ENCODE assay signal across 10 cellular contexts in genomic region chr3:101036213-101036618, GRCh38. TPM values are rescaled to one million over a fixed set of nuclear protein-coding genes. Genes with fewer than 3 reads are reported as not detected.
A peak's percentile ranks its signal among the peaks of the same experiment; 100 is the strongest.
DNase-seq lines count a peak whose midpoint lies in the region; ATAC-seq lines count a peak whose summit lies in the region.
"Had no signal": no experiment of that assay in that cellular context is flagged by ENCODE, and none has a peak within 500 bp of the region (broad histone marks: within the 10 kb centered on the region; RNA-seq: fewer than 3 reads in every experiment).

No MANE protein-coding gene starts in this region.

- DNase-seq in COLO829 (ENCODE audit: low spot score): peak; percentile 84
- DNase-seq in NT2/D1 (ENCODE audit: low read depth, low spot score): peak; percentile 5
- peak; percentile 4 for DNase-seq in neuronal stem cell (ENCODE audit: low spot score)
- no peak for DNase-seq in NCI-H2227 treated with DMSO at 0.1 percent for 48 hours (lab: John Stamatoyannopoulos, UW)
- no peak for DNase-seq in HuH-7.5 (ENCODE audit: low spot score)
- DNase-seq in NCI-H524 treated with DMSO at 0.1 percent for 48 hours (lab: John Stamatoyannopoulos, UW): no peak
- DNase-seq: NCI-H1048 had no signal

- H3K27me3 ChIP-seq in NT2/D1 (ENCODE audit: insufficient read depth, insufficient read length) (no peaks in the 10 kb centered on the region), neuronal stem cell (ENCODE audit: control insufficient read depth in 3 of 3, insufficient read depth in 3 of 3, low read depth in 1 of 3, low read length in 3 of 3) (no peaks in the 10 kb centered on the region)

- H3K9me3 ChIP-seq in NT2/D1 (ENCODE audit: insufficient read depth, low read length) (peaks cover 4% of the 10 kb centered on the region; the same call in 1 of the 2 replicates), neuronal stem cell (replicated peaks in 1 of 2; ENCODE audit: control insufficient read depth in 2 of 2, insufficient read depth in 1 of 2, low read depth in 1 of 2, low read length in 2 of 2) (no peaks in the 10 kb centered on the region)

- H3K4me1 ChIP-seq in NT2/D1 (ENCODE audit: insufficient read depth, insufficient read length) (no peaks in the 10 kb centered on the region), neuronal stem cell (ENCODE audit: control insufficient read depth in 2 of 2, insufficient read depth in 1 of 2, low read depth in 1 of 2, low read length in 2 of 2) (peaks cover 4 to 6% of the 10 kb centered on the region in 2 donors)

- H4K91ac ChIP-seq in neuronal stem cell (ENCODE audit: low read depth, low read length, poor library complexity): no peak overlapping the region

- H2BK15ac ChIP-seq in neuronal stem cell (ENCODE audit: low read length): no peak overlapping the region

- no peak overlapping the region for H2BK12ac ChIP-seq in neuronal stem cell (ENCODE audit: low read length)

- no peak overlapping the region for H4K8ac ChIP-seq in neuronal stem cell (ENCODE audit: low read depth, low read length)

- H2AK5ac ChIP-seq in neuronal stem cell (ENCODE audit: low read depth, low read length): no peak overlapping the region

- H3K14ac ChIP-seq in neuronal stem cell (ENCODE audit: low read length): no peak overlapping the region

- no peak overlapping the region for H3K9ac ChIP-seq in NT2/D1 (ENCODE audit: insufficient read length, low read depth)
- no peak overlapping the region for H3K9ac ChIP-seq in neuronal stem cell (ENCODE audit: low read depth, low read length, poor library complexity)

- H3K79me1 ChIP-seq in neuronal stem cell (ENCODE audit: low read depth, low read length): no peaks in the 10 kb centered on the region

- H3K4me2 ChIP-seq in neuronal stem cell (ENCODE audit: insufficient read depth, low read length, poor library complexity, severe bottlenecking): no peak overlapping the region

- H2BK120ac ChIP-seq in neuronal stem cell (ENCODE audit: low read depth, low read length): no peak overlapping the region

- H3K27ac ChIP-seq in neuronal stem cell (replicated peaks; ENCODE audit: low read length): no peak overlapping the region

- no peak overlapping the region for H3K18ac ChIP-seq in neuronal stem cell (ENCODE audit: low read length)

- no peak overlapping the region for H2BK5ac ChIP-seq in neuronal stem cell (ENCODE audit: low read length)

- ATAC-seq in esophagus mucosa: peak; percentile 88
- ATAC-seq in GM18502 (IDR thresholded peaks at IDR 0.05; ENCODE audit: poor library complexity, unreplicated experiment): no peak

- H3K4ac ChIP-seq in neuronal stem cell (ENCODE audit: low read length): no peak overlapping the region

- H3K4me3 ChIP-seq in NT2/D1 (ENCODE audit: insufficient read length, low read depth): no peak overlapping the region
- H3K4me3 ChIP-seq in neuronal stem cell (ENCODE audit: low read length in 2 of 2): no peak overlapping the region

- H3K36me3 ChIP-seq in NT2/D1 (ENCODE audit: insufficient read depth, insufficient read length, low read length): no peaks in the 10 kb centered on the region
- no peaks in the 10 kb centered on the region for H3K36me3 ChIP-seq in neuronal stem cell (replicated peaks in 1 of 2; ENCODE audit: control insufficient read depth in 2 of 2, insufficient read depth in 2 of 2, low read length in 2 of 2)

- no peak overlapping the region for H2AFZ ChIP-seq in neuronal stem cell (ENCODE audit: low read length)

- no peak overlapping the region for H3K23ac ChIP-seq in neuronal stem cell (ENCODE audit: low read depth, low read length, poor library complexity)

- no CpG with 5 or more reads among the region's 1 CpG for WGBS in neuronal stem cell (ENCODE audit: extremely low coverage in 2 of 2, insufficient read length in 2 of 2, insufficient replicate concordance in 1 of 2), 2 donors

RNA-seq across cellular contexts. Expression of gene ABI3BP, which starts 43.0 kb away (rescaled TPM):
- 7.1 TPM for total RNA-seq in esophagus mucosa
- 0.24 TPM for polyA plus RNA-seq in neuronal stem cell (2013, experiment 1 of 2)
- 0.42 TPM for polyA plus RNA-seq in neuronal stem cell (2013, experiment 2 of 2)
- total RNA-seq: G401 had no signal

Comparison
In these comparisons a context has a peak if more than half of its experiments do, and no peak if none do; other contexts are left out.
1. DNase-seq: peak in COLO829 (single experiment), NT2/D1 (single experiment) and neuronal stem cell (single experiment); none in NCI-H2227 treated with DMSO at 0.1 percent for 48 hours (single experiment), HuH-7.5 (single experiment) and NCI-H524 treated with DMSO at 0.1 percent for 48 hours (single experiment).